Comparison of ENCODE assay signal across 8 cellular contexts in genomic region chr9:131734165-131734610, GRCh38. TPM values are rescaled to one million over a fixed set of nuclear protein-coding genes. Genes with fewer than 3 reads are reported as not detected.
A peak's percentile ranks its signal among the peaks of the same experiment; 100 is the strongest.
DNase-seq lines count a peak whose midpoint lies in the region; ATAC-seq, FAIRE-seq and TF ChIP-seq lines count a peak whose summit lies in the region.

No MANE protein-coding gene starts in this region.

- peaks cover 86% of the 10 kb centered on the region for H3K4me1 Mint-ChIP-seq in activated naive CD8-positive, alpha-beta T cell treated with anti-CD3 and anti-CD28 coated beads for 36 hours

- WGBS in HepG2 (ENCODE audit: low lambda C conversion rate) = 26% methylated on average over 6 of the region's 6 CpGs

- peak overlapping the region; percentile 77 for H3K4me3 Mint-ChIP-seq in activated naive CD8-positive, alpha-beta T cell treated with anti-CD3 and anti-CD28 coated beads for 36 hours

- peaks cover 43% of the 10 kb centered on the region for H3K36me3 Mint-ChIP-seq in activated naive CD8-positive, alpha-beta T cell treated with anti-CD3 and anti-CD28 coated beads for 36 hours

- no peak for TF ChIP-seq RAD21 in HepG2 (CRISPR knock-in tag; IDR thresholded peaks at IDR 0.05)

- no peak overlapping the region for H2AFZ ChIP-seq in HepG2 (ENCODE audit: low read length)

- peak overlapping the region; percentile 90 for H3K27ac Mint-ChIP-seq in activated naive CD8-positive, alpha-beta T cell treated with anti-CD3 and anti-CD28 coated beads for 36 hours

- no peak for TF ChIP-seq CTCF in HepG2 (CRISPR knock-in tag; IDR thresholded peaks at IDR 0.05)
- no peak for TF ChIP-seq CTCF in D721Med (IDR thresholded peaks at IDR 0.05; ENCODE audit: insufficient read depth, missing control alignments)

- intact Hi-C loops in HepG2 (cut with micrococcal nuclease; ENCODE audit: unreplicated experiment) = loop anchor here (2.0 kb wide), 2 partner anchors 29 to 127 kb away; no protein-coding TSS in a partner anchor

- H3K27ac ChIP-seq in HepG2 (ENCODE audit: extremely low read length, insufficient read depth, low read length) = peak overlapping the region; percentile 60

- H3K9ac ChIP-seq in HepG2 (ENCODE audit: insufficient read depth, low read depth, low read length) = no peak overlapping the region

- H3K4me3 ChIP-seq in HepG2 (replicated peaks in 1 of 3; ENCODE audit: insufficient read depth in 1 of 3, low read depth in 2 of 3, low read length in 3 of 3) = peak overlapping the region in 1 of 3 experiments; percentile 1; a peak in 1 of 6 replicates

- no peaks in the 10 kb centered on the region for H3K27me3 ChIP-seq in HepG2 (ENCODE audit: control insufficient read depth in 1 of 2, insufficient read depth in 2 of 2, low read length in 2 of 2)

- H3K27me3 Mint-ChIP-seq in activated naive CD8-positive, alpha-beta T cell treated with anti-CD3 and anti-CD28 coated beads for 36 hours = no peaks in the 10 kb centered on the region

- no peaks in the 10 kb centered on the region for H3K9me3 ChIP-seq in HepG2 (ENCODE audit: low read length)

- TF ChIP-seq POLR2A in HepG2 (IDR thresholded peaks at IDR 0.05; ENCODE audit: insufficient read depth in 1 of 2, low read depth in 2 of 2, low read length in 2 of 2) = no peak

- TSS peak; percentile 14 for BruUV-seq in HepG2 (replicated peaks; lab: Mats Ljungman, UMichigan)

- CTCF ChIA-PET in HepG2 (lab: Yijun Ruan, JAX; ENCODE audit: low intra/inter-chr PET ratio, low total read pairs) = no interaction called here

- peaks cover 96% of the 10 kb centered on the region for H3K4me1 ChIP-seq in HepG2 (ENCODE audit: insufficient read depth, low read length)

- H3K36me3 ChIP-seq in HepG2 (replicated peaks in 1 of 2; ENCODE audit: control insufficient read depth in 1 of 2, insufficient read depth in 2 of 2, low read length in 2 of 2) = no peaks in the 10 kb centered on the region

- H3K4me2 ChIP-seq in HepG2 (ENCODE audit: low read depth, low read length) = peak overlapping the region; percentile 66

- peak; percentile 27 for DNase-seq in NCI-H146 (lab: John Stamatoyannopoulos, UW)
- no peak for DNase-seq in NCI-H146 treated with DMSO at 0.1 percent for 48 hours (lab: John Stamatoyannopoulos, UW; ENCODE audit: unreplicated experiment)
- peak; percentile 82 for DNase-seq in NCI-H69 (lab: John Stamatoyannopoulos, UW)
- peak; percentile 40 for DNase-seq in activated naive CD8-positive, alpha-beta T cell treated with anti-CD3 and anti-CD28 coated beads for 36 hours
- DNase-seq in HepG2 (ENCODE audit: low spot score) = no peak
- DNase-seq in NK-92 (lab: John Stamatoyannopoulos, UW; ENCODE audit: unreplicated experiment) = no peak
- no peak for DNase-seq in D721Med (ENCODE audit: insufficient read length, low spot score)
- no peak for DNase-seq in NCI-H82 (lab: John Stamatoyannopoulos, UW)

- no peak for ATAC-seq in HepG2

- no peak for TF ChIP-seq EP300 in HepG2 (IDR thresholded peaks at IDR 0.05; ENCODE audit: low read depth in 2 of 2, low read length in 2 of 2)
- TF ChIP-seq EP300 in HepG2 (CRISPR knock-in tag; IDR thresholded peaks at IDR 0.05; ENCODE audit: borderline replicate concordance) = no peak

- POLR2A ChIA-PET in HepG2 (lab: Yijun Ruan, JAX) = no interaction called here

- peak; percentile 55 for FAIRE-seq in HepG2 (lab: Jason Lieb, UNC)
- FAIRE-seq in D721Med (lab: Jason Lieb, UNC) = no peak

- H3K79me2 ChIP-seq in HepG2 (ENCODE audit: insufficient read depth, low read length) = peaks cover 86% of the 10 kb centered on the region

- no peaks in the 10 kb centered on the region for H3K9me3 Mint-ChIP-seq in activated naive CD8-positive, alpha-beta T cell treated with anti-CD3 and anti-CD28 coated beads for 36 hours

- H4K20me1 ChIP-seq in HepG2 (ENCODE audit: insufficient read depth, low read length) = peaks cover 16% of the 10 kb centered on the region; the same call in 1 of the 2 replicates

- in situ Hi-C loops in HepG2 (cut with HindIII; ENCODE audit: extremely low pct_ligation_motif_present, low pct_unique_long_range_greater_than_20kb) = loop anchor here (10.0 to 25.0 kb wide), 2 partner anchors 79 to 347 kb away; partner anchors contain the start of gene PRRC2B

TF ChIP-seq in HepG2, 621 proteins besides CTCF, POLR2A, EP300 and RAD21 (continues in another document):
- TF ChIP-seq LCORL (IDR thresholded peaks at IDR 0.05) (no peak), LCORL (CRISPR knock-in tag; IDR thresholded peaks at IDR 0.05) (no peak), FOXA1 (IDR thresholded peaks at IDR 0.05) (no peak), FOXA1 (CRISPR knock-in tag; IDR thresholded peaks at IDR 0.05) (0 out of 2 replicates have a peak, but pooled peaks have one; percentile 14), SSRP1 (CRISPR knock-in tag; IDR thresholded peaks at IDR 0.05) (no peak), HMGA1 (CRISPR knock-in tag; conservative IDR thresholded peaks at IDR 0.05) (no peak), FOXP4 (CRISPR knock-in tag; IDR thresholded peaks at IDR 0.05) (0 out of 2 replicates have a peak, but pooled peaks have one; percentile 20), ARID5B (CRISPR knock-in tag; IDR thresholded peaks at IDR 0.05) (peak; percentile 45; the same call in 1 of the 2 replicates), ZNF772 (CRISPR knock-in tag; IDR thresholded peaks at IDR 0.05) (no peak), PAX8 (CRISPR knock-in tag; IDR thresholded peaks at IDR 0.05; ENCODE audit: borderline replicate concordance) (no peak), ZNF550 (CRISPR knock-in tag; IDR thresholded peaks at IDR 0.05; ENCODE audit: borderline replicate concordance) (no peak)

RNA-seq across cellular contexts. Expression of gene RAPGEF1, which starts 5.7 kb away (rescaled TPM):
- 10 to 100 TPM; 82.3 to 89.0 TPM for total RNA-seq in activated naive CD8-positive, alpha-beta T cell treated with anti-CD3 and anti-CD28 coated beads for 36 hours
- 21.2 and 21.7 TPM in 2 replicates for total RNA-seq in HepG2 (2016; rRNA removed; fragmentation: Illumina TruSeq; extraction: Trizol)
- 6.1 and 9.4 TPM in 2 replicates for total RNA-seq in HepG2 (2016; cell fraction: cytosol; rRNA removed; fragmentation: Illumina TruSeq; extraction: Trizol; ENCODE audit: low read depth)
- total RNA-seq in HepG2 (2016; cell fraction: insoluble cytoplasmic fraction; rRNA removed; fragmentation: Illumina TruSeq; extraction: Trizol) = 17.2 and 20.5 TPM in 2 replicates
- 22.7 and 23.5 TPM in 2 replicates for total RNA-seq in HepG2 (2016; cell fraction: membrane; rRNA removed; fragmentation: Illumina TruSeq; extraction: Trizol)
- total RNA-seq in HepG2 (2016; cell fraction: nucleus; rRNA removed; fragmentation: Illumina TruSeq; extraction: Trizol) = 15.4 and 18.1 TPM in 2 replicates
- 38.9 and 46.6 TPM in 2 replicates for polyA plus RNA-seq in HepG2 (2011; rRNA removed)
- polyA plus RNA-seq in HepG2 (2011; cell fraction: cytosol; rRNA removed) = 29.9 and 30.8 TPM in 2 replicates
- polyA plus RNA-seq in HepG2 (2011; cell fraction: nucleus; rRNA removed) = 38.0 and 38.2 TPM in 2 replicates
- 36.7 and 38.5 TPM in 2 replicates for polyA plus RNA-seq in HepG2 (2012)
- polyA plus RNA-seq in HepG2 (2016; cell fraction: cytosol; fragmentation: Illumina TruSeq; extraction: Trizol; ENCODE audit: low read depth) = 2.1 and 3.2 TPM in 2 replicates
- polyA plus RNA-seq in HepG2 (2016; cell fraction: insoluble cytoplasmic fraction; fragmentation: Illumina TruSeq; extraction: Trizol; ENCODE audit: low read depth) = 16.9 and 24.5 TPM in 2 replicates
- 15.6 and 18.4 TPM in 2 replicates for polyA plus RNA-seq in HepG2 (2016; cell fraction: membrane; fragmentation: Illumina TruSeq; extraction: Trizol; ENCODE audit: low read depth)
- polyA plus RNA-seq in HepG2 (2016; cell fraction: nucleus; fragmentation: Illumina TruSeq; extraction: Trizol; ENCODE audit: insufficient read depth, low read depth) = 22.7 and 25.7 TPM in 2 replicates
- 31.8 and 52.5 TPM in 2 replicates for polyA minus RNA-seq in HepG2 (2011; rRNA and poly(A)+ RNA removed; ENCODE audit: low replicate concordance)
- 25.4 and 30.6 TPM in 2 replicates for polyA minus RNA-seq in HepG2 (2011; cell fraction: cytosol; rRNA and poly(A)+ RNA removed)
- 18.2 and 24.7 TPM in 2 replicates for polyA minus RNA-seq in HepG2 (2011; cell fraction: nucleus; rRNA and poly(A)+ RNA removed)

Comparison
In these comparisons a context has a peak if more than half of its experiments do, and no peak if none do; other contexts are left out.
1. DNase-seq: peak in NCI-H146 (single experiment), NCI-H69 (single experiment) and activated naive CD8-positive, alpha-beta T cell treated with anti-CD3 and anti-CD28 coated beads for 36 hours (single experiment); none in NCI-H146 treated with DMSO at 0.1 percent for 48 hours (single experiment), HepG2 (single experiment), NK-92 (single experiment), D721Med (single experiment) and NCI-H82 (single experiment).